In the genomic region with DNA sequence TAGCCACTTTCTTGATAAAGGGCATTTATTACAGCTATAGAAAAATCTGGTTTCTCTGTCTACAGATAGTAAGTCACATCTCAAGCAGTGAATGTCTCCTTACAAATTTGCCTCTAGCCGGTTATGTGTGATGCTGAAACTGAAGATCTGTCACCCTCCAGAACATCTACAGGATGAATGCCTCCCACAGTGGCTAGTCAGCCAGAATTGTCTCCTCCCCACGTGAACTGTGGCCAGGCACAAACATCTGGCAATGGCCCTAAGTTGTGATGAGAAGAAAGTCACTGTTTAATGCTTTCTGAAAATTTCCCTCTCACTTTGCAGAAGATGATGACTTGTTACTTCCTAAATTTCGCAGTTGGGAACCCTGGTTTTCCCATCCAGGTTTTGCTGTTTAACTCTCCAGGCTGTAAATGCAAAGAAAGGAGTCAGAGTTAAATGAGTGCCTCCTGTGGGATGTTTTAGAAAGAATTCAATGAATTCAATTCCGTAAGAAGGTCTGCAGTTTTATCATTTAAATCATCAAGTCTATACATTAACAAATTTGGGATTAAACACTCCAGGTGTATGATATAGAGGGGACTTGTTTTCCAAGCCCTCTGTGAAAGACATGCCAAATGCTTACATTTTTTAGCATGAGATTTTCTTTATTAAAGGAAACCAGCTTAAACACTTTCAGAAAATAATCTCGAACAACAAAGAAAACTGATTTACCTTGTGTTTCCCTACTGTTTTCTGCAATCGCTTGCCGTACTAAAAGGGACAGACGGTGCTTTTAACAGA, we compare ENCODE assay signal across 1 cellular context.
TF ChIP-seq lines count a peak whose summit lies in the region.

No MANE protein-coding gene starts in this region.

TF ChIP-seq in H1, 55 proteins besides CTCF, POLR2A, EP300 and RAD21:
- TF ChIP-seq RXRA (IDR thresholded peaks at IDR 0.05; ENCODE audit: insufficient read depth, low read depth, low read length) (no peak), MAFK (IDR thresholded peaks at IDR 0.05; ENCODE audit: low read depth, low read length) (no peak), YY1 (IDR thresholded peaks at IDR 0.05; ENCODE audit: low read depth, low read length) (no peak), GABPA (IDR thresholded peaks at IDR 0.05; ENCODE audit: borderline replicate concordance, insufficient read depth, low read length) (no peak), TBP (IDR thresholded peaks at IDR 0.05; ENCODE audit: low read depth, low read length) (no peak), RBBP5 (IDR thresholded peaks at IDR 0.05; ENCODE audit: borderline replicate concordance, low read depth, low read length) (no peak), HDAC2 (IDR thresholded peaks at IDR 0.05; ENCODE audit: borderline replicate concordance in 1 of 2, low read depth in 2 of 2, low read length in 2 of 2) (no peak), CEBPB (IDR thresholded peaks at IDR 0.05; ENCODE audit: low read depth, low read length) (no peak), TEAD4 (IDR thresholded peaks at IDR 0.05; ENCODE audit: low read depth, low read length) (0 out of 2 replicates have a peak, but pooled peaks have one; percentile 21), FOSL1 (IDR thresholded peaks at IDR 0.05; ENCODE audit: insufficient read depth, low read depth, low read length) (no peak), POU5F1 (IDR thresholded peaks at IDR 0.05; ENCODE audit: low read depth, low read length) (no peak), NRF1 (IDR thresholded peaks at IDR 0.05; ENCODE audit: low read depth, low read length) (no peak), KDM1A (IDR thresholded peaks at IDR 0.05; ENCODE audit: borderline replicate concordance, low read length) (no peak)
- TF ChIP-seq, protein P1, sequence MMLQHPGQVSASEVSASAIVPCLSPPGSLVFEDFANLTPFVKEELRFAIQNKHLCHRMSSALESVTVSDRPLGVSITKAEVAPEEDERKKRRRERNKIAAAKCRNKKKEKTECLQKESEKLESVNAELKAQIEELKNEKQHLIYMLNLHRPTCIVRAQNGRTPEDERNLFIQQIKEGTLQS (IDR thresholded peaks at IDR 0.05; ENCODE audit: insufficient read depth, low read depth, low read length): no peak
- TF ChIP-seq, protein P2, sequence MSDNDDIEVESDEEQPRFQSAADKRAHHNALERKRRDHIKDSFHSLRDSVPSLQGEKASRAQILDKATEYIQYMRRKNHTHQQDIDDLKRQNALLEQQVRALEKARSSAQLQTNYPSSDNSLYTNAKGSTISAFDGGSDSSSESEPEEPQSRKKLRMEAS (IDR thresholded peaks at IDR 0.05): no peak
- TF ChIP-seq, protein P3, sequence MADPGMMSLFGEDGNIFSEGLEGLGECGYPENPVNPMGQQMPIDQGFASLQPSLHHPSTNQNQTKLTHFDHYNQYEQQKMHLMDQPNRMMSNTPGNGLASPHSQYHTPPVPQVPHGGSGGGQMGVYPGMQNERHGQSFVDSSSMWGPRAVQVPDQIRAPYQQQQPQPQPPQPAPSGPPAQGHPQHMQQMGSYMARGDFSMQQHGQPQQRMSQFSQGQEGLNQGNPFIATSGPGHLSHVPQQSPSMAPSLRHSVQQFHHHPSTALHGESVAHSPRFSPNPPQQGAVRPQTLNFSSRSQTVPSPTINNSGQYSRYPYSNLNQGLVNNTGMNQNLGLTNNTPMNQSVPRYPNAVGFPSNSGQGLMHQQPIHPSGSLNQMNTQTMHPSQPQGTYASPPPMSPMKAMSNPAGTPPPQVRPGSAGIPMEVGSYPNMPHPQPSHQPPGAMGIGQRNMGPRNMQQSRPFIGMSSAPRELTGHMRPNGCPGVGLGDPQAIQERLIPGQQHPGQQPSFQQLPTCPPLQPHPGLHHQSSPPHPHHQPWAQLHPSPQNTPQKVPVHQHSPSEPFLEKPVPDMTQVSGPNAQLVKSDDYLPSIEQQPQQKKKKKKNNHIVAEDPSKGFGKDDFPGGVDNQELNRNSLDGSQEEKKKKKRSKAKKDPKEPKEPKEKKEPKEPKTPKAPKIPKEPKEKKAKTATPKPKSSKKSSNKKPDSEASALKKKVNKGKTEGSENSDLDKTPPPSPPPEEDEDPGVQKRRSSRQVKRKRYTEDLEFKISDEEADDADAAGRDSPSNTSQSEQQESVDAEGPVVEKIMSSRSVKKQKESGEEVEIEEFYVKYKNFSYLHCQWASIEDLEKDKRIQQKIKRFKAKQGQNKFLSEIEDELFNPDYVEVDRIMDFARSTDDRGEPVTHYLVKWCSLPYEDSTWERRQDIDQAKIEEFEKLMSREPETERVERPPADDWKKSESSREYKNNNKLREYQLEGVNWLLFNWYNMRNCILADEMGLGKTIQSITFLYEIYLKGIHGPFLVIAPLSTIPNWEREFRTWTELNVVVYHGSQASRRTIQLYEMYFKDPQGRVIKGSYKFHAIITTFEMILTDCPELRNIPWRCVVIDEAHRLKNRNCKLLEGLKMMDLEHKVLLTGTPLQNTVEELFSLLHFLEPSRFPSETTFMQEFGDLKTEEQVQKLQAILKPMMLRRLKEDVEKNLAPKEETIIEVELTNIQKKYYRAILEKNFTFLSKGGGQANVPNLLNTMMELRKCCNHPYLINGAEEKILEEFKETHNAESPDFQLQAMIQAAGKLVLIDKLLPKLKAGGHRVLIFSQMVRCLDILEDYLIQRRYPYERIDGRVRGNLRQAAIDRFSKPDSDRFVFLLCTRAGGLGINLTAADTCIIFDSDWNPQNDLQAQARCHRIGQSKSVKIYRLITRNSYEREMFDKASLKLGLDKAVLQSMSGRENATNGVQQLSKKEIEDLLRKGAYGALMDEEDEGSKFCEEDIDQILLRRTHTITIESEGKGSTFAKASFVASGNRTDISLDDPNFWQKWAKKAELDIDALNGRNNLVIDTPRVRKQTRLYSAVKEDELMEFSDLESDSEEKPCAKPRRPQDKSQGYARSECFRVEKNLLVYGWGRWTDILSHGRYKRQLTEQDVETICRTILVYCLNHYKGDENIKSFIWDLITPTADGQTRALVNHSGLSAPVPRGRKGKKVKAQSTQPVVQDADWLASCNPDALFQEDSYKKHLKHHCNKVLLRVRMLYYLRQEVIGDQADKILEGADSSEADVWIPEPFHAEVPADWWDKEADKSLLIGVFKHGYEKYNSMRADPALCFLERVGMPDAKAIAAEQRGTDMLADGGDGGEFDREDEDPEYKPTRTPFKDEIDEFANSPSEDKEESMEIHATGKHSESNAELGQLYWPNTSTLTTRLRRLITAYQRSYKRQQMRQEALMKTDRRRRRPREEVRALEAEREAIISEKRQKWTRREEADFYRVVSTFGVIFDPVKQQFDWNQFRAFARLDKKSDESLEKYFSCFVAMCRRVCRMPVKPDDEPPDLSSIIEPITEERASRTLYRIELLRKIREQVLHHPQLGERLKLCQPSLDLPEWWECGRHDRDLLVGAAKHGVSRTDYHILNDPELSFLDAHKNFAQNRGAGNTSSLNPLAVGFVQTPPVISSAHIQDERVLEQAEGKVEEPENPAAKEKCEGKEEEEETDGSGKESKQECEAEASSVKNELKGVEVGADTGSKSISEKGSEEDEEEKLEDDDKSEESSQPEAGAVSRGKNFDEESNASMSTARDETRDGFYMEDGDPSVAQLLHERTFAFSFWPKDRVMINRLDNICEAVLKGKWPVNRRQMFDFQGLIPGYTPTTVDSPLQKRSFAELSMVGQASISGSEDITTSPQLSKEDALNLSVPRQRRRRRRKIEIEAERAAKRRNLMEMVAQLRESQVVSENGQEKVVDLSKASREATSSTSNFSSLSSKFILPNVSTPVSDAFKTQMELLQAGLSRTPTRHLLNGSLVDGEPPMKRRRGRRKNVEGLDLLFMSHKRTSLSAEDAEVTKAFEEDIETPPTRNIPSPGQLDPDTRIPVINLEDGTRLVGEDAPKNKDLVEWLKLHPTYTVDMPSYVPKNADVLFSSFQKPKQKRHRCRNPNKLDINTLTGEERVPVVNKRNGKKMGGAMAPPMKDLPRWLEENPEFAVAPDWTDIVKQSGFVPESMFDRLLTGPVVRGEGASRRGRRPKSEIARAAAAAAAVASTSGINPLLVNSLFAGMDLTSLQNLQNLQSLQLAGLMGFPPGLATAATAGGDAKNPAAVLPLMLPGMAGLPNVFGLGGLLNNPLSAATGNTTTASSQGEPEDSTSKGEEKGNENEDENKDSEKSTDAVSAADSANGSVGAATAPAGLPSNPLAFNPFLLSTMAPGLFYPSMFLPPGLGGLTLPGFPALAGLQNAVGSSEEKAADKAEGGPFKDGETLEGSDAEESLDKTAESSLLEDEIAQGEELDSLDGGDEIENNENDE (IDR thresholded peaks at IDR 0.05; ENCODE audit: insufficient replicate concordance, low read length): peak; percentile 86
